ENCODE assay signal across 25 cellular contexts in genomic region chr15:67508367-67508766, GRCh38.
"Had no signal": no experiment of that assay in that cellular context is flagged by ENCODE, and none has a peak within 500 bp of the region (broad histone marks: within the 10 kb centered on the region; RNA-seq: fewer than 3 reads in every experiment).

No MANE protein-coding gene starts in this region.

- ATAC-seq: activated T-cell treated with anti-CD3 and anti-CD28 coated beads, Interleukin-2, amount 50 U/mL, for 72 hours; naive thymus-derived CD4-positive, alpha-beta T cell; T-helper 17 cell had no signal

- H3K4me1 Mint-ChIP-seq: immature natural killer cell, neural crest cell had no signal

- H3K4me1 ChIP-seq: left ventricle myocardium inferior, sigmoid colon had no signal

- H3K27ac Mint-ChIP-seq: activated CD4-positive, alpha-beta memory T cell treated with anti-CD3 and anti-CD28 coated beads for 36 hours; activated naive CD4-positive, alpha-beta T cell treated with anti-CD3 and anti-CD28 coated beads for 36 hours; activated naive CD8-positive, alpha-beta T cell treated with anti-CD3 and anti-CD28 coated beads, Interleukin-2, amount 10 ng/mL, durations not matched to agents 7 days and 5 days; T-helper 17 cell had no signal

- H3K4me3 Mint-ChIP-seq: activated CD4-positive, alpha-beta memory T cell treated with anti-CD3 and anti-CD28 coated beads for 36 hours; activated naive CD4-positive, alpha-beta T cell treated with anti-CD3 and anti-CD28 coated beads for 36 hours; activated naive CD8-positive, alpha-beta T cell treated with anti-CD3 and anti-CD28 coated beads, Interleukin-2, amount 10 ng/mL, durations not matched to agents 7 days and 5 days; activated T-cell treated with anti-CD3 and anti-CD28 coated beads, Interleukin-2, amount 50 U/mL, for 72 hours; immature natural killer cell; naive thymus-derived CD4-positive, alpha-beta T cell; neural crest cell; T-helper 17 cell had no signal

- H3K27me3 ChIP-seq: hepatocyte, sigmoid colon, upper lobe of left lung had no signal

- H3K9me3 ChIP-seq: left ventricle myocardium inferior, sigmoid colon, upper lobe of left lung had no signal

- H3K27ac ChIP-seq: hepatocyte, left ventricle myocardium inferior, sigmoid colon, upper lobe of left lung had no signal

- H3K4me3 ChIP-seq: hepatocyte, left ventricle myocardium inferior, sigmoid colon, upper lobe of left lung had no signal

- H3K9me3 Mint-ChIP-seq: activated CD4-positive, alpha-beta memory T cell treated with anti-CD3 and anti-CD28 coated beads for 36 hours; activated naive CD4-positive, alpha-beta T cell treated with anti-CD3 and anti-CD28 coated beads for 36 hours; activated naive CD8-positive, alpha-beta T cell treated with anti-CD3 and anti-CD28 coated beads, Interleukin-2, amount 10 ng/mL, durations not matched to agents 7 days and 5 days; activated T-cell treated with anti-CD3 and anti-CD28 coated beads, Interleukin-2, amount 50 U/mL, for 72 hours; immature natural killer cell; neural crest cell had no signal

- H3K27me3 Mint-ChIP-seq: activated CD4-positive, alpha-beta memory T cell treated with anti-CD3 and anti-CD28 coated beads for 36 hours; activated naive CD8-positive, alpha-beta T cell treated with anti-CD3 and anti-CD28 coated beads, Interleukin-2, amount 10 ng/mL, durations not matched to agents 7 days and 5 days; T-helper 17 cell had no signal

- DNase-seq: activated CD4-positive, alpha-beta memory T cell treated with anti-CD3 and anti-CD28 coated beads for 36 hours; activated CD4-positive, alpha-beta T cell treated with anti-CD3 and anti-CD28 coated beads for 48 hours; activated effector memory CD4-positive, alpha-beta T cell treated with Interleukin-2 at 50 U/mL for 16 hours; activated naive CD4-positive, alpha-beta T cell treated with anti-CD3 and anti-CD28 coated beads for 36 hours; activated naive CD8-positive, alpha-beta T cell treated with anti-CD3 and anti-CD28 coated beads, Interleukin-2, amount 10 ng/mL, durations not matched to agents 7 days and 5 days; activated T-cell treated with anti-CD3 and anti-CD28 coated beads, Interleukin-2, amount 50 U/mL, for 72 hours; amygdala; cerebellar nuclear complex; cortex of kidney; effector CD4-positive, alpha-beta T cell; erythroblast; foreskin melanocyte; glutamatergic neuron; immature natural killer cell; left ventricle myocardium inferior; naive thymus-derived CD4-positive, alpha-beta T cell; occipital lobe; posterior cingulate gyrus; sigmoid colon; stimulated activated CD4-positive, alpha-beta T cell treated with anti-CD3 and anti-CD28 coated beads, Interleukin-2, amount 100 ng/mL, for 48 hours; stimulated activated naive CD4-positive, alpha-beta T cell treated with Interleukin-2 at 50 U/mL for 16 hours; T-helper 17 cell; upper lobe of left lung had no signal
